21 cellular contexts compared by ENCODE assay signal in genomic region chr7:91416485-91416884, GRCh38.
"Had no signal": no experiment of that assay in that cellular context is flagged by ENCODE, and none has a peak within 500 bp of the region (broad histone marks: within the 10 kb centered on the region; RNA-seq: fewer than 3 reads in every experiment).

No MANE protein-coding gene starts in this region.

- DNase-seq: effector memory CD4-positive, alpha-beta T cell; gastrocnemius medialis; islet precursor cell; mucosa of descending colon; naive thymus-derived CD8-positive, alpha-beta T cell; psoas muscle; spleen; stimulated activated CD4-positive, alpha-beta T cell treated with anti-CD3 and anti-CD28 coated beads, Interleukin-15, amount 100 ng/mL, for 24 hours; stimulated activated CD4-positive, alpha-beta T cell treated with anti-CD3 and anti-CD28 coated beads, Interleukin-1b, Interleukin-23, amount 100 ng/mL, for 48 hours; stimulated activated CD4-positive, alpha-beta T cell treated with anti-CD3 and anti-CD28 coated beads, Interleukin-4, amount 100 ng/mL, for 4 hours; stimulated activated naive B cell treated with anti-CD40 and anti-IgM and Interleukin-4, amounts not matched to agents 10 μg/mL and 1 μg/mL and 100 μg/mL, for 72 hours; stimulated activated naive CD8-positive, alpha-beta T cell treated with anti-CD3 and anti-CD28 coated beads, Interleukin-15, amount 100 ng/mL, for 72 hours; testis; upper lobe of right lung had no signal

- H3K36me3 ChIP-seq: esophagus muscularis mucosa, gastrocnemius medialis, neutrophil, spleen, tibial nerve, upper lobe of right lung, vagina had no signal

- H3K27me3 ChIP-seq: esophagus muscularis mucosa, gastrocnemius medialis, neutrophil, spleen, testis, tibial nerve, upper lobe of right lung, vagina had no signal

- H3K4me3 ChIP-seq: esophagus muscularis mucosa, gastrocnemius medialis, mucosa of descending colon, psoas muscle, spleen, testis, tibial nerve, upper lobe of right lung, vagina had no signal

- FAIRE-seq: endometrium had no signal

- ATAC-seq: gastrocnemius medialis; left lobe of liver; mucosa of descending colon; naive thymus-derived CD8-positive, alpha-beta T cell; psoas muscle; sciatic nerve; stimulated activated naive B cell treated with anti-CD40 and anti-IgM and Interleukin-4, amounts not matched to agents 10 μg/mL and 1 μg/mL and 100 μg/mL, for 72 hours; stimulated activated naive CD8-positive, alpha-beta T cell treated with anti-CD3 and anti-CD28 coated beads, Interleukin-15, amount 100 ng/mL, for 72 hours; upper lobe of right lung had no signal

- H3K9me3 ChIP-seq: esophagus muscularis mucosa, gastrocnemius medialis, mucosa of descending colon, neutrophil, psoas muscle, spleen, testis, tibial nerve, upper lobe of right lung, vagina had no signal

- H3K27ac ChIP-seq: esophagus muscularis mucosa, gastrocnemius medialis, neutrophil, psoas muscle, spleen, testis, tibial nerve, upper lobe of right lung, vagina had no signal

- H3K4me1 ChIP-seq: esophagus muscularis mucosa, gastrocnemius medialis, psoas muscle, spleen, testis, tibial nerve, upper lobe of right lung, vagina had no signal
